In the genomic region with DNA sequence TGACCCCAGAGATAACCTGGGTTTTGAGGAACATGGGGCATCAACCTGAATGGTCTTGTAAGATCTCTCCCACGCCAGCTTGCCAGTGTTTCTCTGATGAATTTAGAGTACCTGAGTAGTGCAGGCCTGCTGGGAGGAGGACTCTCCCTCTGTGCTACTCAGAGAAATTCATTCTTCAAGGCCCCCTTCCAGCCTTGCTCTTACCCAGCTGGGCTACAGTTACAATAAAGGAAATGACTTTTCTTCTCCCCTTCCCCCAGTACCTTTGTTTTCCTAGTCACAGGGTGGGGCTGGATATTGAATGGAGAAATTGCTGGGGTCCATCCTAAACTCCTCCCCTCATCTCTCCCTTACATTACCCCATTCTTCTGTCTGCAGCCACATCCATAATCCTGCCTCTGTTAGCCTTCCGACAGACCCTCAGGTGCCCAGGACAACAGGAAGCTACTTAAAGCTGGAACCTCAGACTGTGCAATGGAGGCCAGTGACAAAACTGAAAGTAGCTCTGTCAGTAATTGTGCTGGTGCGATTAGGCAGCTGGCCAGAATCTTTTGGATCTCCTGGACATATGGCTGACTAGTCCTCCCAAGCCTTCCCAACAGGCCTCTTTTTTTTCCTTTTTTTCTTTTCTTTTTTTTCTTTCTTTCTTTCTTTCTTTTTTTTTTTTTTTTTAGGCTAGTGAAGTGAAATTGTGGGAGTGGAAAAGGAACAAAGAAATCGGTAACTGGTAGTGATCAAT, we compare ENCODE assay signal across 8 cellular contexts. TPM values are rescaled to one million over a fixed set of nuclear protein-coding genes. Genes with fewer than 3 reads are reported as not detected.
A peak's percentile ranks its signal among the peaks of the same experiment; 100 is the strongest.
DNase-seq lines count a peak whose midpoint lies in the region; ATAC-seq lines count a peak whose summit lies in the region.

No MANE protein-coding gene starts in this region.

- DNase-seq in Ammon's horn (ENCODE audit: low spot score) (peak; percentile 47), M059J (ENCODE audit: low read depth) (peak; percentile 37), memory B cell (ENCODE audit: low spot score in 2 of 2) (no peak), DMS53 treated with DMSO at 0.1 percent for 48 hours (lab: John Stamatoyannopoulos, UW; ENCODE audit: unreplicated experiment) (no peak)
- DNase-seq in central memory CD8-positive, alpha-beta T cell (ENCODE audit: low spot score in 2 of 2) = no peak
- DNase-seq in stimulated activated CD4-positive, alpha-beta T cell treated with anti-CD3 and anti-CD28 coated beads, Interleukin-12 subunit alpha, Interleukin-12 subunit beta, amount 100 ng/mL, for 4 hours = no peak

- H3K4me3 Mint-ChIP-seq in central memory CD8-positive, alpha-beta T cell = no peak overlapping the region
- no peak overlapping the region for H3K4me3 Mint-ChIP-seq in memory B cell

- ATAC-seq in central memory CD8-positive, alpha-beta T cell (replicated peaks; ENCODE audit: extremely low read depth, poor library complexity, severe bottlenecking) = no peak
- ATAC-seq in memory B cell (ENCODE audit: low read depth) = no peak
- no peak for ATAC-seq in HG02870 (IDR thresholded peaks at IDR 0.05; ENCODE audit: unreplicated experiment)
- ATAC-seq in HG02938 (IDR thresholded peaks at IDR 0.05; ENCODE audit: unreplicated experiment) = no peak

- H3K9me3 Mint-ChIP-seq in central memory CD8-positive, alpha-beta T cell = no peaks in the 10 kb centered on the region
- no peaks in the 10 kb centered on the region for H3K9me3 Mint-ChIP-seq in memory B cell

- H3K27me3 Mint-ChIP-seq in central memory CD8-positive, alpha-beta T cell = no peaks in the 10 kb centered on the region
- H3K27me3 Mint-ChIP-seq in memory B cell = no peaks in the 10 kb centered on the region

- peak overlapping the region; percentile 87 for H3K27ac Mint-ChIP-seq in central memory CD8-positive, alpha-beta T cell (ENCODE audit: low read depth)
- peak overlapping the region; percentile 58 for H3K27ac Mint-ChIP-seq in memory B cell

- peaks cover 30% of the 10 kb centered on the region for H3K4me1 Mint-ChIP-seq in central memory CD8-positive, alpha-beta T cell
- H3K4me1 Mint-ChIP-seq in memory B cell = peaks cover 18% of the 10 kb centered on the region

- H3K36me3 Mint-ChIP-seq in central memory CD8-positive, alpha-beta T cell (ENCODE audit: insufficient read depth) = peaks cover 10% of the 10 kb centered on the region
- H3K36me3 Mint-ChIP-seq in memory B cell = peaks cover 5% of the 10 kb centered on the region

RNA-seq across cellular contexts. Expression of a gene that starts 17.5 kb away (rescaled TPM):
- 5.5 and 6.8 TPM in 2 replicates for total RNA-seq in M059J (2014; rRNA removed; shearing (Covaris generic))

Comparison
In these comparisons a context has a peak if more than half of its experiments do, and no peak if none do; other contexts are left out.
1. DNase-seq: peak in Ammon's horn (single experiment) and M059J (single experiment); none in central memory CD8-positive, alpha-beta T cell (0 of 2), memory B cell (0 of 2), stimulated activated CD4-positive, alpha-beta T cell treated with anti-CD3 and anti-CD28 coated beads, Interleukin-12 subunit alpha, Interleukin-12 subunit beta, amount 100 ng/mL, for 4 hours (single experiment) and DMS53 treated with DMSO at 0.1 percent for 48 hours (single experiment).